In genomic region chrX:65609237-65609636, GRCh38 we compare ENCODE assay signal across 24 cellular contexts. TPM values are rescaled to one million over a fixed set of nuclear protein-coding genes. Genes with fewer than 3 reads are reported as not detected.
DNase-seq lines count a peak whose midpoint lies in the region; ATAC-seq and TF ChIP-seq lines count a peak whose summit lies in the region.
"Had no signal": no experiment of that assay in that cellular context is flagged by ENCODE, and none has a peak within 500 bp of the region (broad histone marks: within the 10 kb centered on the region; RNA-seq: fewer than 3 reads in every experiment).

No MANE protein-coding gene starts in this region.

- peaks cover 34% of the 10 kb centered on the region for H3K4me1 Mint-ChIP-seq in T-helper 2 cell treated with Interferon-gamma antibody and Interleukin-4, amounts not matched to agents 5 μg/mL and 100 μg/mL, for 36 hours (ENCODE audit: low read depth)
- H3K4me1 Mint-ChIP-seq in central memory CD8-positive, alpha-beta T cell, result peaks cover 45% of the 10 kb centered on the region
- H3K4me1 Mint-ChIP-seq in natural killer cell treated with Interleukin-12 subunit alpha and Interleukin-12 subunit beta and Interleukin-15 and Interleukin-18, amount 100 ng/mL, for 72 hours (ENCODE audit: low read depth in 2 of 2), result peaks cover 44 to 61% of the 10 kb centered on the region in 2 donors

- H3K27me3 ChIP-seq in Loucy (ENCODE audit: insufficient read depth, low read length, poor library complexity, severe bottlenecking), result no peaks in the 10 kb centered on the region
- H3K27me3 ChIP-seq in sigmoid colon, result no peaks in the 10 kb centered on the region
- H3K27me3 ChIP-seq: ovary, right lobe of liver, stomach, tibial artery had no signal

- TF ChIP-seq POLR2A in sigmoid colon (IDR thresholded peaks at IDR 0.05), result no peak

- H3K4me3 ChIP-seq in Loucy (ENCODE audit: low read length, poor library complexity, severe bottlenecking) (no peak overlapping the region), sigmoid colon (no peak overlapping the region)
- H3K4me3 ChIP-seq: ovary, right lobe of liver, stomach, tibial artery had no signal

- H3K36me3 Mint-ChIP-seq in T-helper 2 cell treated with Interferon-gamma antibody and Interleukin-4, amounts not matched to agents 5 μg/mL and 100 μg/mL, for 36 hours (ENCODE audit: low read depth), result peaks cover 5% of the 10 kb centered on the region
- H3K36me3 Mint-ChIP-seq in central memory CD8-positive, alpha-beta T cell (ENCODE audit: insufficient read depth), result no peaks in the 10 kb centered on the region
- peaks cover 8% of the 10 kb centered on the region for H3K36me3 Mint-ChIP-seq in natural killer cell treated with Interleukin-12 subunit alpha and Interleukin-12 subunit beta and Interleukin-15 and Interleukin-18, amount 100 ng/mL, for 72 hours

- WGBS in sigmoid colon, 2 donors, result 84 to 93% methylated on average over 4 of the region's 4 CpGs

- no peaks in the 10 kb centered on the region for H3K9me3 ChIP-seq in Loucy (ENCODE audit: insufficient read depth, low read depth, low read length)
- no peaks in the 10 kb centered on the region for H3K9me3 ChIP-seq in sigmoid colon
- H3K9me3 ChIP-seq: ovary, right lobe of liver, stomach, tibial artery had no signal

- no peak overlapping the region for H3K9ac ChIP-seq in Loucy (ENCODE audit: low read depth, low read length, poor library complexity, severe bottlenecking)

- no peaks in the 10 kb centered on the region for H3K79me2 ChIP-seq in Loucy (ENCODE audit: insufficient read depth, low read length)

- no peaks in the 10 kb centered on the region for H3K27me3 Mint-ChIP-seq in T-helper 2 cell treated with Interferon-gamma antibody and Interleukin-4, amounts not matched to agents 5 μg/mL and 100 μg/mL, for 36 hours (ENCODE audit: low read depth)
- H3K27me3 Mint-ChIP-seq in central memory CD8-positive, alpha-beta T cell, result no peaks in the 10 kb centered on the region
- H3K27me3 Mint-ChIP-seq in natural killer cell treated with Interleukin-12 subunit alpha and Interleukin-12 subunit beta and Interleukin-15 and Interleukin-18, amount 100 ng/mL, for 72 hours, result peaks cover 0 to 2% of the 10 kb centered on the region in 2 donors
- H3K27me3 Mint-ChIP-seq: activated CD4-positive, alpha-beta memory T cell treated with anti-CD3 and anti-CD28 coated beads, Interleukin-2, amount 10 ng/mL, durations not matched to agents 7 days and 5 days; IgD-negative memory B cell; naive thymus-derived CD8-positive, alpha-beta T cell had no signal

- intact Hi-C loops in sigmoid colon (cut with DNase I), result no loop called here

- ATAC-seq in central memory CD8-positive, alpha-beta T cell (replicated peaks; ENCODE audit: extremely low read depth, poor library complexity, severe bottlenecking), result no peak
- ATAC-seq in natural killer cell treated with Interleukin-12 subunit alpha and Interleukin-12 subunit beta and Interleukin-15 and Interleukin-18, amount 100 ng/mL, for 72 hours, result peak; percentile 44 to 45

- no peaks in the 10 kb centered on the region for H3F3A ChIP-seq in Loucy (ENCODE audit: low read depth)

- no peak for TF ChIP-seq EP300 in sigmoid colon (IDR thresholded peaks at IDR 0.05)

- no peak for TF ChIP-seq CTCF in Loucy (conservative IDR thresholded peaks at IDR 0.05; ENCODE audit: low read length)
- TF ChIP-seq CTCF in sigmoid colon (IDR thresholded peaks at IDR 0.05), result no peak

- peak overlapping the region; percentile 15 for H3K27ac Mint-ChIP-seq in T-helper 2 cell treated with Interferon-gamma antibody and Interleukin-4, amounts not matched to agents 5 μg/mL and 100 μg/mL, for 36 hours
- no peak overlapping the region for H3K27ac Mint-ChIP-seq in central memory CD8-positive, alpha-beta T cell (ENCODE audit: low read depth)
- H3K27ac Mint-ChIP-seq in natural killer cell treated with Interleukin-12 subunit alpha and Interleukin-12 subunit beta and Interleukin-15 and Interleukin-18, amount 100 ng/mL, for 72 hours, result peak overlapping the region; percentile 87 to 89
- H3K27ac Mint-ChIP-seq: IgD-negative memory B cell had no signal

- no peak overlapping the region for H3K27ac ChIP-seq in sigmoid colon
- H3K27ac ChIP-seq: ovary, right lobe of liver, stomach, tibial artery had no signal

- H3K36me3 ChIP-seq in Loucy (ENCODE audit: insufficient read depth, low read length) (no peaks in the 10 kb centered on the region), sigmoid colon (no peaks in the 10 kb centered on the region)
- H3K36me3 ChIP-seq: ovary, right lobe of liver, stomach, tibial artery had no signal

- H3K9me2 ChIP-seq in Loucy (replicated peaks; ENCODE audit: low read depth, low read length), result no peaks in the 10 kb centered on the region

- H3K9me3 Mint-ChIP-seq in T-helper 2 cell treated with Interferon-gamma antibody and Interleukin-4, amounts not matched to agents 5 μg/mL and 100 μg/mL, for 36 hours, result no peaks in the 10 kb centered on the region
- H3K9me3 Mint-ChIP-seq in central memory CD8-positive, alpha-beta T cell, result no peaks in the 10 kb centered on the region
- peaks cover 7% of the 10 kb centered on the region for H3K9me3 Mint-ChIP-seq in natural killer cell treated with Interleukin-12 subunit alpha and Interleukin-12 subunit beta and Interleukin-15 and Interleukin-18, amount 100 ng/mL, for 72 hours
- H3K9me3 Mint-ChIP-seq: IgD-negative memory B cell had no signal

- H3K4me3 Mint-ChIP-seq in T-helper 2 cell treated with Interferon-gamma antibody and Interleukin-4, amounts not matched to agents 5 μg/mL and 100 μg/mL, for 36 hours, result peak overlapping the region; percentile 38
- peak overlapping the region; percentile 36 for H3K4me3 Mint-ChIP-seq in central memory CD8-positive, alpha-beta T cell
- peak overlapping the region; percentile 73 for H3K4me3 Mint-ChIP-seq in natural killer cell treated with Interleukin-12 subunit alpha and Interleukin-12 subunit beta and Interleukin-15 and Interleukin-18, amount 100 ng/mL, for 72 hours
- H3K4me3 Mint-ChIP-seq: activated CD4-positive, alpha-beta memory T cell treated with anti-CD3 and anti-CD28 coated beads, Interleukin-2, amount 10 ng/mL, durations not matched to agents 7 days and 5 days; IgD-negative memory B cell had no signal

- H3K4me2 ChIP-seq in Loucy (ENCODE audit: low read depth, low read length, poor library complexity, severe bottlenecking), result peak overlapping the region; percentile 24

- DNase-seq in T-helper 2 cell treated with Interferon-gamma antibody and Interleukin-4, amounts not matched to agents 5 μg/mL and 100 μg/mL, for 36 hours (ENCODE audit: low spot score), result no peak
- DNase-seq in T-helper 2 cell, result no peak
- DNase-seq in central memory CD8-positive, alpha-beta T cell (ENCODE audit: low spot score in 2 of 2), result no peak
- no peak for DNase-seq in natural killer cell treated with Interleukin-12 subunit alpha and Interleukin-12 subunit beta and Interleukin-15 and Interleukin-18, amount 100 ng/mL, for 72 hours (ENCODE audit: low spot score)
- no peak for DNase-seq in sigmoid colon
- DNase-seq in hypothalamus (lab: John Stamatoyannopoulos, UW), result no peak
- DNase-seq in AG20443 (ENCODE audit: low spot score), result no peak
- DNase-seq: 8988T; activated CD4-positive, alpha-beta memory T cell treated with anti-CD3 and anti-CD28 coated beads, Interleukin-2, amount 10 ng/mL, durations not matched to agents 7 days and 5 days; activated naive CD4-positive, alpha-beta T cell; activated T-cell treated with anti-CD3 and anti-CD28 coated beads, Interleukin-2, amount 50 U/mL, for 1 hour; cortex of kidney; HCEC 1CT; midbrain; naive thymus-derived CD8-positive, alpha-beta T cell; NCI-H1436; NCI-H82; ovary; right lobe of liver; Right ventricle myocardium superior; stomach; tibial artery had no signal

- no peaks in the 10 kb centered on the region for H4K20me1 ChIP-seq in Loucy (ENCODE audit: insufficient read depth, low read length, poor library complexity, severe bottlenecking)

- H2AFZ ChIP-seq in Loucy (ENCODE audit: low read length), result no peak overlapping the region

- peaks cover 21% of the 10 kb centered on the region for H3K4me1 ChIP-seq in Loucy (ENCODE audit: insufficient read depth, low read length, poor library complexity, severe bottlenecking)
- no peaks in the 10 kb centered on the region for H3K4me1 ChIP-seq in sigmoid colon
- H3K4me1 ChIP-seq: stomach, tibial artery had no signal

RNA-seq across cellular contexts. Expression of gene MSN, which starts 58.2 kb away (rescaled TPM):
- 100 to 1,000 TPM; 392 to 703 TPM for total RNA-seq in natural killer cell treated with Interleukin-12 subunit alpha and Interleukin-12 subunit beta and Interleukin-15 and Interleukin-18, amount 100 ng/mL, for 72 hours
- 100 to 1,000 TPM; 136 to 152 (median 144) TPM for total RNA-seq in sigmoid colon
- polyA plus RNA-seq in sigmoid colon, result 100 to 1,000 TPM in 1 of 3 donors, 10 to 100 TPM in 2; 23.6 to 116 (median 36.0) TPM
